In the genomic region with DNA sequence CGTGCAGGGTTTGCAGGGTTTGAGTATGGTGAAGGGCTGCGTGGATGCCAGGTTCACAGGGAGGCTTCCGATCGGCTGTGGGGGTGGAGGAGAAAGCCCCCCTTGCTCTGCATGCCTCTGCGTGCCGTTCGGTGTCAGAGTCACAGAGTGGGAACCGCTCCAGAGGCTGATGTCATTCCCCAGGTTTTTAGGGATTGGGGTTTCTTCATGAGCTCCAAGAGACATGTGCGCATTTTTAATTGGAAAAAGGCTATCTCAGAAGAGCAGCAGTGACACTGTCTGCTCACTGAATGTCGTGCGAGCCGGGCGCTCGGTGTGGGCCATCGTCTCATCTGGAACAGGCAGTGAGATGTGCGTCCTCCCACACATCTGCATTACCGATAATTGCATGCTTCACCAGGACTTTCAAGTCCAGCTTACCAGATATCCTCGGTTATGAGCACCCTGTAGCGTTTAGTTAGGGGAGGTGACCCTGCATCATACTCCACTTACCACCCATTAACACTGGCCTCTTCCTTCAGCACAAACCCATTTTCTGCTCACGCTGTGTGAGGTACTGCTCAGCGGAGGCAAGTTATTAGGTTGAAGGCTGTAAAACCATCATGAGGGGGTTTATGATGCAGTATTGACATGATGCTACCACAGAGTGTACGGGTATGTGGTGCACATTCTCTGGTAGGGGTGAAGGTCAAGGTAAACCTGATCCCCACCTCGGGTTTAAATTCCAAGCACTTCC, we compare ENCODE assay signal across 14 cellular contexts. TPM values are rescaled to one million over a fixed set of nuclear protein-coding genes. Genes with fewer than 3 reads are reported as not detected.
A peak's percentile ranks its signal among the peaks of the same experiment; 100 is the strongest.
DNase-seq lines count a peak whose midpoint lies in the region; ATAC-seq, FAIRE-seq and TF ChIP-seq lines count a peak whose summit lies in the region.
"Had no signal": no experiment of that assay in that cellular context is flagged by ENCODE, and none has a peak within 500 bp of the region (broad histone marks: within the 10 kb centered on the region; RNA-seq: fewer than 3 reads in every experiment).

No MANE protein-coding gene starts in this region.

- peak overlapping the region in 4 of 10 donors; percentile 34 to 62 (median 53) for H3K4me3 ChIP-seq in heart right ventricle
- peak overlapping the region; percentile 3; the same call in 1 of the 2 replicates for H3K4me3 ChIP-seq in SJCRH30

- H3K27ac Mint-ChIP-seq in stimulated activated effector memory CD8-positive, alpha-beta T cell treated with anti-CD3 and anti-CD28 coated beads, Interleukin-12 subunit alpha, Interleukin-12 subunit beta, amount 100 ng/mL, for 72 hours, result no peak overlapping the region

- H3K36me3 ChIP-seq in heart right ventricle, result no peaks in the 10 kb centered on the region
- H3K36me3 ChIP-seq in SJCRH30, result no peaks in the 10 kb centered on the region
- H3K36me3 ChIP-seq: vagina had no signal

- FAIRE-seq in HTR-8/SVneo (lab: Jason Lieb, UNC), result no peak

- no peak for TF ChIP-seq CTCF in heart right ventricle (IDR thresholded peaks at IDR 0.05)

- intact Hi-C loops in Right ventricle myocardium superior (cut with DNase I), result no loop called here
- intact Hi-C loops in heart right ventricle (cut with DNase I), result no loop called here

- H3K9me3 Mint-ChIP-seq in stimulated activated effector memory CD8-positive, alpha-beta T cell treated with anti-CD3 and anti-CD28 coated beads, Interleukin-12 subunit alpha, Interleukin-12 subunit beta, amount 100 ng/mL, for 72 hours, result peaks cover 3% of the 10 kb centered on the region

- H3K27ac ChIP-seq in heart right ventricle (peak overlapping the region in 2 of 10 donors; percentile 0 to 52), SJCRH30 (no peak overlapping the region)
- H3K27ac ChIP-seq: vagina had no signal

- DNase-seq in Right ventricle myocardium superior, result peak; percentile 26
- no peak for DNase-seq in heart right ventricle
- DNase-seq in SJCRH30, result no peak
- peak; percentile 49 for DNase-seq in inferior parietal cortex (ENCODE audit: extremely low spot score)
- no peak for DNase-seq in stimulated activated effector memory CD8-positive, alpha-beta T cell treated with anti-CD3 and anti-CD28 coated beads, Interleukin-12 subunit alpha, Interleukin-12 subunit beta, amount 100 ng/mL, for 72 hours (ENCODE audit: low spot score in 2 of 2)
- no peak for DNase-seq in NK-92 (lab: John Stamatoyannopoulos, UW; ENCODE audit: unreplicated experiment)
- no peak for DNase-seq in HUDEP-2 (lab: John Stamatoyannopoulos, UW; ENCODE audit: unreplicated experiment in 76 of 76)
- no peak for DNase-seq in HTR-8/SVneo (ENCODE audit: insufficient read length, low spot score)
- DNase-seq: DMS53; KBM-7; NCI-H1436 treated with DMSO at 0.1 percent for 48 hours; NCI-H774; stimulated activated CD4-positive, alpha-beta T cell treated with anti-CD3 and anti-CD28 coated beads, Interleukin-2, amount 100 ng/mL, for 24 hours had no signal

- 78 to 79% methylated on average over 23 of the region's 23 CpGs for WGBS in heart right ventricle, 2 donors

- peaks cover 0 to 34% (median 7%) of the 10 kb centered on the region in 7 donors for H3K27me3 ChIP-seq in heart right ventricle
- peaks cover 12% of the 10 kb centered on the region for H3K27me3 ChIP-seq in SJCRH30
- H3K27me3 ChIP-seq: vagina had no signal

- peaks cover 5% of the 10 kb centered on the region for H3K36me3 Mint-ChIP-seq in stimulated activated effector memory CD8-positive, alpha-beta T cell treated with anti-CD3 and anti-CD28 coated beads, Interleukin-12 subunit alpha, Interleukin-12 subunit beta, amount 100 ng/mL, for 72 hours

- peaks cover 26% of the 10 kb centered on the region for H3K4me1 Mint-ChIP-seq in stimulated activated effector memory CD8-positive, alpha-beta T cell treated with anti-CD3 and anti-CD28 coated beads, Interleukin-12 subunit alpha, Interleukin-12 subunit beta, amount 100 ng/mL, for 72 hours

- no peaks in the 10 kb centered on the region for H3K9me3 ChIP-seq in heart right ventricle
- no peaks in the 10 kb centered on the region; the same call in 1 of the 2 replicates for H3K9me3 ChIP-seq in SJCRH30 (replicated peaks)
- H3K9me3 ChIP-seq: vagina had no signal

- H3K4me3 Mint-ChIP-seq in stimulated activated effector memory CD8-positive, alpha-beta T cell treated with anti-CD3 and anti-CD28 coated beads, Interleukin-12 subunit alpha, Interleukin-12 subunit beta, amount 100 ng/mL, for 72 hours, result peak overlapping the region; percentile 78

- H3K4me1 ChIP-seq in heart right ventricle (peaks cover 3 to 25% (median 13%) of the 10 kb centered on the region in 9 donors), SJCRH30 (peaks cover 12% of the 10 kb centered on the region; the same call in 1 of the 2 replicates)

- ATAC-seq in Right ventricle myocardium superior (ENCODE audit: poor library complexity), result no peak
- no peak for ATAC-seq in heart right ventricle
- ATAC-seq in stimulated activated effector memory CD8-positive, alpha-beta T cell treated with anti-CD3 and anti-CD28 coated beads, Interleukin-12 subunit alpha, Interleukin-12 subunit beta, amount 100 ng/mL, for 72 hours, result no peak

RNA-seq across cellular contexts. Expression of gene MCF2L, which starts 1.7 kb away (rescaled TPM):
- total RNA-seq in Right ventricle myocardium superior (38.1 TPM), heart right ventricle (10 to 100 TPM; 29.6 to 99.8 (median 45.3) TPM)
- 10 to 100 TPM; 38.6 to 94.1 TPM for polyA plus RNA-seq in heart right ventricle
- 4.4 and 4.6 TPM in 2 replicates for total RNA-seq in SJCRH30 (2014; rRNA removed; shearing (Covaris generic))

Comparison
In these comparisons a context has a peak if more than half of its experiments do, and no peak if none do; other contexts are left out.
1. DNase-seq: peak in Right ventricle myocardium superior (single experiment) and inferior parietal cortex (single experiment); none in heart right ventricle (0 of 2), SJCRH30 (0 of 2), stimulated activated effector memory CD8-positive, alpha-beta T cell treated with anti-CD3 and anti-CD28 coated beads, Interleukin-12 subunit alpha, Interleukin-12 subunit beta, amount 100 ng/mL, for 72 hours (0 of 2), NK-92 (single experiment), HUDEP-2 (0 of 76) and HTR-8/SVneo (single experiment).